Comparison of ENCODE assay signal across 8 cellular contexts in the genomic region with DNA sequence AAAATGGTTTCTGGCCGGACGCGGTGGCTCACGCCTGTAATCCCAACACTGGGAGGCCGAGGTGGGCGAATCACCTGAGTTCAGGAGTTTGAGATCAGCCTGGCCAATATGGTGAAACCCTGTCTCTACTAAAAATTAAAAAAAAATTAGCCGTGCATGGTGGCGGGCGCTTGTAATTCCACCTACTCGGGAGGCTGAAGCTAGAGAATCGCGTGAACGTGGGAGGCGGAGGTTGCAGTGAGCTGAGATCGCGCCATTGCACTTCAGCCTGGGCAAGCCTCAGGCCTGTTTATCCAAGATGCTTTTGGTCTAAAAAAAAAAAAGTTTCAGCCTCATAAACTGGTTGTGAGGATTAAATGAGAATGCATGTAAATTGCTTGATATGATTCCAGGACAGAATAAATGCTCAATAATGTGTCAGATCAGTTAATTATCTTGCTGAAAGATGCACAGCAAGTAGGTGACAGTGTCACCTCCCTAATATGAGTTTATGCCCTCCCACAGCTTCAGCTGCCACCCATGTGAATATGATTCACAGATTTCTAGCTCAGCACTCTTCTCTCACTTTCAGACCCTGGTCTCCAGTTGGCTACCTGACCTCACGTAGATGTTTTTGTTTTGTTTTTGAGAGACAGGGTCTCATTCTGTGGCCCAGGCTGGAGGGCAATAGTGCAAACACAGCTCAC. TPM values are rescaled to one million over a fixed set of nuclear protein-coding genes. Genes with fewer than 3 reads are reported as not detected.
A peak's percentile ranks its signal among the peaks of the same experiment; 100 is the strongest.
DNase-seq lines count a peak whose midpoint lies in the region; ATAC-seq, FAIRE-seq and TF ChIP-seq lines count a peak whose summit lies in the region.

No MANE protein-coding gene starts in this region.

- intact Hi-C loops in GM12878 (cut with micrococcal nuclease; ENCODE audit: unreplicated experiment), result no loop called here
- intact Hi-C loops in posterior vena cava (cut with DNase I), result no loop called here

- H3K4me1 Mint-ChIP-seq in naive B cell, result peaks cover 29 to 55% (median 47%) of the 10 kb centered on the region in 3 donors

- peak overlapping the region; percentile 79 to 97 (median 89) for H3K4me2 ChIP-seq in BLaER1 treated with 17β-estradiol and CSF1 and Interleukin-3, amounts not matched to agents 10 nM and 100 nM
- H3K4me2 ChIP-seq in GM12878 (ENCODE audit: control insufficient read depth, insufficient read depth), result peak overlapping the region; percentile 75

- H3K36me3 ChIP-seq in BLaER1 treated with 17β-estradiol and CSF1 and Interleukin-3, amounts not matched to agents 10 nM and 100 nM, result peaks cover 0 to 28% (median 26%) of the 10 kb centered on the region in 11 experiments; a peak in 19 of 22 replicates
- peaks cover 25% of the 10 kb centered on the region for H3K36me3 ChIP-seq in KOPT-K1 (ENCODE audit: insufficient read depth, low read length)
- peaks cover 0 to 4% of the 10 kb centered on the region in 2 experiments; a peak in 1 of 4 replicates for H3K36me3 ChIP-seq in GM12878 (ENCODE audit: control insufficient read depth in 2 of 2, insufficient read depth in 2 of 2, low read length in 1 of 2)

- no peak for DNase-seq in GM12878 (ENCODE audit: low read depth, low spot score)
- no peak for DNase-seq in naive B cell
- DNase-seq in frontal cortex (ENCODE audit: low spot score in 2 of 2), result no peak
- DNase-seq in SHP77 treated with DMSO at 0.1 percent for 48 hours (lab: John Stamatoyannopoulos, UW), result no peak
- no peak for DNase-seq in NCI-H1092 (lab: John Stamatoyannopoulos, UW)
- DNase-seq in posterior vena cava (ENCODE audit: low spot score), result no peak

- H3K4me1 ChIP-seq in BLaER1 treated with 17β-estradiol and CSF1 and Interleukin-3, amounts not matched to agents 10 nM and 100 nM, result peaks cover 33 to 51% (median 44%) of the 10 kb centered on the region in 10 experiments
- H3K4me1 ChIP-seq in GM12878 (ENCODE audit: control insufficient read depth, insufficient read depth, low read length), result peaks cover 11% of the 10 kb centered on the region

- H3K36me3 Mint-ChIP-seq in naive B cell, result no peaks in the 10 kb centered on the region

- peaks cover 0 to 3% (median 0%) of the 10 kb centered on the region in 7 donors for H3K9me3 Mint-ChIP-seq in naive B cell

- H3K27me3 ChIP-seq in BLaER1 treated with 17β-estradiol and CSF1 and Interleukin-3, amounts not matched to agents 10 nM and 100 nM, result no peaks in the 10 kb centered on the region
- H3K27me3 ChIP-seq in GM12878 (replicated peaks in 1 of 2; ENCODE audit: control insufficient read depth in 2 of 2, insufficient read depth in 2 of 2, low read length in 1 of 2), result no peaks in the 10 kb centered on the region

- H3K27ac Mint-ChIP-seq in naive B cell, result no peak overlapping the region

- no peak overlapping the region for H2AFZ ChIP-seq in GM12878 (ENCODE audit: control insufficient read depth, low read depth, low read length)

- in situ Hi-C loops in GM12878 (cut with MboI), result no loop called here

- H3K4me3 Mint-ChIP-seq in naive B cell, result peak overlapping the region; percentile 23 to 97 (median 51)

- peak overlapping the region; percentile 79 to 95 (median 90); a peak in 14 of 22 replicates for H3K9ac ChIP-seq in BLaER1 treated with 17β-estradiol and CSF1 and Interleukin-3, amounts not matched to agents 10 nM and 100 nM
- H3K9ac ChIP-seq in GM12878 (ENCODE audit: control insufficient read depth, insufficient read depth, low read length), result peak overlapping the region; percentile 79

- TF ChIP-seq CTCF in GM12878 (IDR thresholded peaks at IDR 0.05 in 2 of 3, conservative IDR thresholded peaks at IDR 0.05 in 1 of 3; ENCODE audit: control insufficient read depth in 2 of 3, extremely low read depth in 1 of 3, insufficient read depth in 1 of 3, low read depth in 3 of 3, low read length in 3 of 3), result no peak

- peaks cover 31% of the 10 kb centered on the region for H3K79me2 ChIP-seq in GM12878 (ENCODE audit: control insufficient read depth, insufficient read depth, low read length)

- FAIRE-seq in GM12878 (lab: Jason Lieb, UNC), result no peak
- FAIRE-seq in frontal cortex (lab: Jason Lieb, UNC), result no peak

- H3K4me3 ChIP-seq in BLaER1 treated with 17β-estradiol and CSF1 and Interleukin-3, amounts not matched to agents 10 nM and 100 nM, result peak overlapping the region; percentile 69 to 88 (median 77); a peak in 18 of 20 replicates
- peak overlapping the region; percentile 31; the same call in 1 of the 2 replicates for H3K4me3 ChIP-seq in GM12878

- ATAC-seq in GM12878, result no peak
- ATAC-seq in naive B cell (ENCODE audit: low read depth in 2 of 2), result no peak

- H3K27me3 Mint-ChIP-seq in naive B cell, result no peaks in the 10 kb centered on the region

- CTCF ChIA-PET in GM12878 (lab: Yijun Ruan, JAX), result interaction anchor here (0.7 to 1.9 kb wide), 4 partner anchors 9 to 424 kb away, joined by 3 to 6 read pairs (median 3); no protein-coding TSS in a partner anchor

- 88% methylated on average over 17 of the region's 17 CpGs for WGBS in GM12878 (ENCODE audit: insufficient coverage, insufficient replicate concordance, low lambda C conversion rate, missing lambda C conversion rate)

- no peak for TF ChIP-seq POLR2A in GM12878 (IDR thresholded peaks at IDR 0.05; ENCODE audit: low read depth, low read length)

- peaks cover 0 to 5% (median under 1%) of the 10 kb centered on the region in 11 experiments; a peak in 2 of 22 replicates for H3K9me3 ChIP-seq in BLaER1 treated with 17β-estradiol and CSF1 and Interleukin-3, amounts not matched to agents 10 nM and 100 nM (replicated peaks in 1 of 11)
- H3K9me3 ChIP-seq in KOPT-K1 (ENCODE audit: insufficient read depth, low read length, poor library complexity, severe bottlenecking) (no peaks in the 10 kb centered on the region), GM12878 (replicated peaks; ENCODE audit: control insufficient read depth, insufficient read depth, low read length) (no peaks in the 10 kb centered on the region; the same call in 2 of the 3 replicates)

- RAD21 ChIA-PET in GM12878 (lab: Charles Lee; ENCODE audit: unreplicated experiment), result interaction anchor here (0.6 to 1.9 kb wide), 3 partner anchors 48 to 62 kb away, joined by 3 to 8 read pairs (median 5); a partner anchor contains a TSS

- H4K20me1 ChIP-seq in BLaER1 treated with 17β-estradiol and CSF1 and Interleukin-3, amounts not matched to agents 10 nM and 100 nM, result no peaks in the 10 kb centered on the region; a peak in 1 of 22 replicates
- H4K20me1 ChIP-seq in GM12878 (ENCODE audit: control insufficient read depth, insufficient read depth), result no peaks in the 10 kb centered on the region

- H3K27ac ChIP-seq in BLaER1 treated with 17β-estradiol and CSF1 and Interleukin-3, amounts not matched to agents 10 nM and 100 nM, result peak overlapping the region in 6 of 11 experiments; percentile 93 to 96 (median 94); a peak in 8 of 22 replicates
- H3K27ac ChIP-seq in KOPT-K1 (ENCODE audit: low read depth, low read length, poor library complexity, severe bottlenecking), result peak overlapping the region; percentile 84
- no peak overlapping the region for H3K27ac ChIP-seq in GM12878 (ENCODE audit: control insufficient read depth, insufficient read depth)

- BruUV-seq in GM12878 (replicated peaks; lab: Mats Ljungman, UMichigan), result no TSS peak

- no peak for TF ChIP-seq RAD21 in GM12878 (IDR thresholded peaks at IDR 0.05; ENCODE audit: insufficient read depth, low read depth, low read length)

- SMC1A ChIA-PET in GM12878 (lab: Charles Lee; ENCODE audit: uncharacterized antibody, unreplicated experiment), result interaction anchor here (1.0 to 3.8 kb wide), 5 partner anchors 10 to 392 kb away, joined by 3 to 21 read pairs (median 6); a partner anchor contains a TSS

- no peak for TF ChIP-seq EP300 in GM12878 (IDR thresholded peaks at IDR 0.05; ENCODE audit: borderline replicate concordance in 1 of 2, control insufficient read depth in 1 of 2, low read depth in 2 of 2, low read length in 2 of 2)

- POLR2A ChIA-PET in GM12878 (lab: Charles Lee), result interaction anchor here (1.7 to 2.2 kb wide), 3 partner anchors 45 to 61 kb away, joined by 3 to 8 read pairs (median 7); a partner anchor contains a TSS

RNA-seq across cellular contexts. Expression of a gene that starts 1.1 kb away (rescaled TPM):
- total RNA-seq in GM12878 (2013; cell fraction: nucleolus; rRNA removed), result 94.3 and 98.6 TPM in 2 replicates
- total RNA-seq in GM12878 (2014; rRNA removed) (56.9 and 75.9 TPM in 2 replicates), GM12878 (2014; rRNA removed; fragmentation: Illumina TruSeq; extraction: Trizol) (66.1 and 66.9 TPM in 2 replicates), GM12878 (2021) (48.4 and 50.6 TPM in 2 replicates), frontal cortex (54.2 TPM), posterior vena cava (10 to 100 TPM; 25.6 to 28.6 TPM)
- 29.4 TPM for polyA plus RNA-seq in GM12878 (2011; ENCODE audit: low read depth)
- polyA plus RNA-seq in GM12878 (2011; rRNA removed) (59.9 and 75.6 TPM in 2 replicates), GM12878 (2014; fragmentation: Illumina TruSeq; extraction: Trizol) (69.8 and 74.8 TPM in 2 replicates), GM12878 (2014; fragmentation: Nextera tagmentation; extraction: Ambion mirVana) (100 to 1,000 TPM in 1 of 2 experiments, 10 to 100 TPM in 1; 79.1 to 105 TPM), GM12878 (2014; rRNA removed) (45.7 TPM in 2 replicates), GM12878 (2016; fragmentation: Nextera tagmentation; extraction: Ambion mirVana) (10 to 100 TPM; 88.1 to 88.6 TPM), naive B cell (ENCODE audit: low read depth in 6 of 6) (10 to 100 TPM; 46.7 to 90.6 (median 59.9) TPM)
- polyA plus RNA-seq in GM12878 (2011; cell fraction: cytosol; rRNA removed), result 25.1 and 28.9 TPM in 2 replicates
- polyA plus RNA-seq in GM12878 (2011; cell fraction: nucleus; rRNA removed), result 35.4 and 35.7 TPM in 2 replicates
- polyA plus RNA-seq in GM12878 (2012), result 29.0 and 31.9 TPM in 2 replicates
- 39.1 and 50.7 TPM in 2 replicates for polyA minus RNA-seq in GM12878 (2011; rRNA and poly(A)+ RNA removed)
- 16.8 and 20.2 TPM in 2 replicates for polyA minus RNA-seq in GM12878 (2011; cell fraction: cytosol; rRNA and poly(A)+ RNA removed)
- 19.5 and 27.2 TPM in 2 replicates for polyA minus RNA-seq in GM12878 (2011; cell fraction: nucleus; rRNA and poly(A)+ RNA removed)

RNA-seq across cellular contexts. Expression of a gene that starts 47.9 kb away (rescaled TPM):
- total RNA-seq in GM12878 (2013; cell fraction: nucleolus; rRNA removed), result 4.5 and 4.6 TPM in 2 replicates
- total RNA-seq in GM12878 (2014; rRNA removed), result 3.4 and 3.5 TPM in 2 replicates
- 3.8 and 4.1 TPM in 2 replicates for total RNA-seq in GM12878 (2014; rRNA removed; fragmentation: Illumina TruSeq; extraction: Trizol)
- total RNA-seq in GM12878 (2021), result 4.5 and 4.6 TPM in 2 replicates
- polyA plus RNA-seq in GM12878 (2011; ENCODE audit: low read depth), result 3.0 TPM
- polyA plus RNA-seq in GM12878 (2011; rRNA removed), result 4.4 and 4.8 TPM in 2 replicates
- 5.2 and 7.4 TPM in 2 replicates for polyA plus RNA-seq in GM12878 (2011; cell fraction: cytosol; rRNA removed)
- polyA plus RNA-seq in GM12878 (2011; cell fraction: nucleus; rRNA removed), result 2.8 and 2.9 TPM in 2 replicates
- 2.6 and 4.2 TPM in 2 replicates for polyA plus RNA-seq in GM12878 (2012)
- polyA plus RNA-seq in GM12878 (2014; fragmentation: Illumina TruSeq; extraction: Trizol), result 4.7 and 5.4 TPM in 2 replicates
- under 1 TPM; 0.63 to 0.73 TPM for polyA plus RNA-seq in GM12878 (2014; fragmentation: Nextera tagmentation; extraction: Ambion mirVana)
- 4.3 and 4.5 TPM in 2 replicates for polyA plus RNA-seq in GM12878 (2014; rRNA removed)
- 1 to 10 TPM; 2.1 to 2.9 TPM for polyA plus RNA-seq in GM12878 (2016; fragmentation: Nextera tagmentation; extraction: Ambion mirVana)
- 4.6 and 14.1 TPM in 2 replicates for polyA minus RNA-seq in GM12878 (2011; rRNA and poly(A)+ RNA removed)
- 1.9 and 2.3 TPM in 2 replicates for polyA minus RNA-seq in GM12878 (2011; cell fraction: cytosol; rRNA and poly(A)+ RNA removed)
- 1.3 and 2.7 TPM in 2 replicates for polyA minus RNA-seq in GM12878 (2011; cell fraction: nucleus; rRNA and poly(A)+ RNA removed)
- polyA plus RNA-seq in naive B cell (ENCODE audit: low read depth in 6 of 6), result 1 to 10 TPM in 5 of 6 donors, not detected in 1; 1.2 to 3.4 (median 1.8) TPM
- total RNA-seq in frontal cortex, result 4.5 TPM
- total RNA-seq in posterior vena cava, result 10 to 100 TPM; 10.2 to 10.5 TPM

RNA-seq across cellular contexts. Expression of a gene that starts 48.2 kb away (rescaled TPM):
- 13.2 and 14.3 TPM in 2 replicates for total RNA-seq in GM12878 (2013; cell fraction: nucleolus; rRNA removed)
- 2.9 and 3.9 TPM in 2 replicates for total RNA-seq in GM12878 (2014; rRNA removed)
- 2.3 and 3.1 TPM in 2 replicates for total RNA-seq in GM12878 (2014; rRNA removed; fragmentation: Illumina TruSeq; extraction: Trizol)
- total RNA-seq in GM12878 (2021), result 5.6 and 6.4 TPM in 2 replicates
- polyA plus RNA-seq in GM12878 (2011; ENCODE audit: low read depth), result 1.1 TPM
- 2.7 and 3.4 TPM in 2 replicates for polyA plus RNA-seq in GM12878 (2011; rRNA removed)
- 3.2 and 4.3 TPM in 2 replicates for polyA plus RNA-seq in GM12878 (2011; cell fraction: cytosol; rRNA removed)
- polyA plus RNA-seq in GM12878 (2011; cell fraction: nucleus; rRNA removed), result 22.1 and 22.4 TPM in 2 replicates
- polyA plus RNA-seq in GM12878 (2012), result 3.2 and 3.4 TPM in 2 replicates
- 1.7 and 2.5 TPM in 2 replicates for polyA plus RNA-seq in GM12878 (2014; fragmentation: Illumina TruSeq; extraction: Trizol)
- under 1 TPM in 1 of 2 experiments, not detected in 1; 0.13 TPM for polyA plus RNA-seq in GM12878 (2014; fragmentation: Nextera tagmentation; extraction: Ambion mirVana)
- polyA plus RNA-seq in GM12878 (2014; rRNA removed), result 5.3 and 5.5 TPM in 2 replicates
- polyA plus RNA-seq in GM12878 (2016; fragmentation: Nextera tagmentation; extraction: Ambion mirVana), result under 1 TPM; 0.28 to 0.68 TPM
- 2.0 and 2.2 TPM in 2 replicates for polyA minus RNA-seq in GM12878 (2011; rRNA and poly(A)+ RNA removed)
- 0.80 and 1.1 TPM in 2 replicates for polyA minus RNA-seq in GM12878 (2011; cell fraction: cytosol; rRNA and poly(A)+ RNA removed)
- polyA minus RNA-seq in GM12878 (2011; cell fraction: nucleus; rRNA and poly(A)+ RNA removed), result 3.5 and 6.5 TPM in 2 replicates
- under 1 TPM in 5 of 6 donors, not detected in 1; 0.11 to 0.76 (median 0.52) TPM for polyA plus RNA-seq in naive B cell (ENCODE audit: low read depth in 6 of 6)
- 12.2 TPM for total RNA-seq in frontal cortex
- total RNA-seq in posterior vena cava, result 10 to 100 TPM; 12.8 to 14.1 TPM
